8 cellular contexts compared by ENCODE assay signal in the genomic region with DNA sequence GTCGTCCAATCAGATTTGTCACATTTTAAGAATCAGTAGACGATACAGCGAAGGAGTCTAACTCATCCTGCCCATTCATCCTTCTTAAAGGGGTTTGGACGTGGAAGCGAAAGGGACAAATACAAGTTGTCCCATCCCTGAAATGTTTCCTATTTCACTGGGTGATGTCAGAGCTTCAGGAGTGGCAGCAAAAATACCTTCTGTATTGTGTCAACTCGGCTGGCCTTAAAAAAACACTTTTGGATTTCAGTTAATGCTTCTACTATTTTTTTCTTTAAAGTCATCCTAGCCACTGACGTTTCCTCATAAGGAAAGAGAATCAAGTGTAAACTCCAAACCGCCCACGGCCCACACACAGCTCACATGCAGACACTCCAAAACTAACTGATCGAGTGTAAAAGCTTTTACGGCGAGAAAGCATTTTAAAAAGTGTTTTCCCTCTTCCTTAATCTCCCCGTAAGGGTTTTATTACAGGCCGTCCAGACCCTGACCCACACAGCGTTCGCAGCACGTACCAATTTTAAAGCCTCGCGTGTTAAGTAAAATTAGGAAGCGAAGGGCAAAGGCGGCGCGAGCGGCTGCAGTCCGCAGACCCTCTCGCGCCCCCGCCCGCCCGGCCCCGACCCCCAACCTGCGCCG. TPM values are rescaled to one million over a fixed set of nuclear protein-coding genes. Genes with fewer than 3 reads are reported as not detected.
DNase-seq lines count a peak whose midpoint lies in the region; ATAC-seq, FAIRE-seq and TF ChIP-seq lines count a peak whose summit lies in the region.

No MANE protein-coding gene starts in this region.

- H3K36me3 ChIP-seq in RWPE2 (ENCODE audit: low read depth) (peaks cover 39% of the 10 kb centered on the region), breast epithelium (no peaks in the 10 kb centered on the region), spleen (peaks cover 0 to 14% (median 4%) of the 10 kb centered on the region in 6 donors)

- H3K4me1 ChIP-seq in RWPE2 (ENCODE audit: insufficient read depth, poor library complexity, severe bottlenecking) = peaks cover 37% of the 10 kb centered on the region
- H3K4me1 ChIP-seq in breast epithelium = peaks cover 0 to 8% of the 10 kb centered on the region in 2 donors
- peaks cover 13 to 59% (median 38%) of the 10 kb centered on the region in 6 donors for H3K4me1 ChIP-seq in spleen

- DNase-seq in NCI-H82 (lab: John Stamatoyannopoulos, UW) (peak; percentile 37), NCI-H82 treated with DMSO at 0.1 percent for 48 hours (lab: John Stamatoyannopoulos, UW; ENCODE audit: unreplicated experiment) (no peak), RWPE2 (ENCODE audit: low spot score) (no peak), breast epithelium (ENCODE audit: low spot score in 2 of 2) (peak in 1 of 2 donors; percentile 55), spleen (no peak), activated gamma-delta T cell (lab: John Stamatoyannopoulos, UW) (no peak)

- H3K27me3 ChIP-seq in RWPE2 (ENCODE audit: insufficient read depth, poor library complexity, severe bottlenecking) (no peaks in the 10 kb centered on the region), breast epithelium (no peaks in the 10 kb centered on the region), spleen (replicated peaks in 1 of 7) (no peaks in the 10 kb centered on the region)

- peak overlapping the region; percentile 81 for H3K27ac ChIP-seq in RWPE2 (ENCODE audit: poor library complexity, severe bottlenecking)
- H3K27ac ChIP-seq in breast epithelium = peak overlapping the region; percentile 96 to 98
- H3K27ac ChIP-seq in spleen = peak overlapping the region; percentile 87 to 94 (median 92)

- H3K4me3 ChIP-seq in RWPE2 (ENCODE audit: severe bottlenecking) = peak overlapping the region; percentile 78
- peak overlapping the region; percentile 71 to 96 (median 80) for H3K4me3 ChIP-seq in breast epithelium
- H3K4me3 ChIP-seq in spleen = peak overlapping the region; percentile 72 to 90 (median 80)

- FAIRE-seq in islet of Langerhans (lab: Jason Lieb, UNC) = peak; percentile 53

- 3 to 8% (median 4%) methylated on average over 25 to 33 of the region's 33 CpGs for WGBS in spleen, 5 donors

- intact Hi-C loops in breast epithelium (cut with DNase I; ENCODE audit: low total_unique reads) = no loop called here
- intact Hi-C loops in spleen (cut with DNase I; ENCODE audit: low total_unique reads) = no loop called here

- no peaks in the 10 kb centered on the region for H3K9me3 ChIP-seq in RWPE2 (ENCODE audit: severe bottlenecking)
- no peaks in the 10 kb centered on the region for H3K9me3 ChIP-seq in breast epithelium
- no peaks in the 10 kb centered on the region for H3K9me3 ChIP-seq in spleen

- TF ChIP-seq POLR2A in breast epithelium (IDR thresholded peaks at IDR 0.05) (peak; percentile 42), spleen (IDR thresholded peaks at IDR 0.05) (no peak)

- ATAC-seq in HG02943 (IDR thresholded peaks at IDR 0.05; ENCODE audit: low read depth, unreplicated experiment) (peak; percentile 5), RWPE2 (ENCODE audit: low read depth) (peak; percentile 16)

- no peak for TF ChIP-seq CTCF in RWPE2 (IDR thresholded peaks at IDR 0.05; ENCODE audit: poor library complexity, severe bottlenecking)
- no peak for TF ChIP-seq CTCF in breast epithelium (IDR thresholded peaks at IDR 0.05)
- no peak for TF ChIP-seq CTCF in spleen (IDR thresholded peaks at IDR 0.05 in 8 of 11, conservative IDR thresholded peaks at IDR 0.05 in 3 of 11)

RNA-seq across cellular contexts. Expression of gene CFL2, which starts 0.6 kb away (rescaled TPM):
- 10 to 100 TPM; 28.8 to 75.2 (median 34.4) TPM for total RNA-seq in breast epithelium
- total RNA-seq in spleen = 10 to 100 TPM; 17.4 to 32.8 (median 23.9) TPM
- 10 to 100 TPM in 2 of 3 donors, 1 to 10 TPM in 1; 9.8 to 15.6 (median 13.2) TPM for polyA plus RNA-seq in spleen
